Comparison of ENCODE assay signal across 24 cellular contexts in the genomic region with DNA sequence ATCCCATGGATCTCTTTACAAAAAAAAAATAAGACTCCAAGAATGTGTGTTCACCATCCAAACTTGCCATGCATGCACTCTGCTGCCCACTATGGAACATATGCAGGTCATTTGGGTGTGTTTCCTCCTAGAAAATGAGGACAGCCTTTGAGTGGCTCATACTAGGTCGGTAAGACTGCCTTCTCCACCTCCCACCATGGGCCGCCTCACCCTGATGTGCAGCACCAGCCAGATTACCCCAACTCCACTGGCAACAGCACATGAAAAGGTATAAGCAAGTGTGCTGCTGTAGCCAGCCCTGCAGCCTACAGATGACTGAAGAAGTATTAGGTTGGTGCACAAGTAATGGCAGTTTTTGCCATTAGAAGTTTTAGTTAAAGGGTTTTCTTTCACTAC.
A peak's percentile ranks its signal among the peaks of the same experiment; 100 is the strongest.
DNase-seq lines count a peak whose midpoint lies in the region; ATAC-seq and TF ChIP-seq lines count a peak whose summit lies in the region.
"Had no signal": no experiment of that assay in that cellular context is flagged by ENCODE, and none has a peak within 500 bp of the region (broad histone marks: within the 10 kb centered on the region; RNA-seq: fewer than 3 reads in every experiment).

No MANE protein-coding gene starts in this region.

- no peaks in the 10 kb centered on the region for H3K9me3 ChIP-seq in H9 (ENCODE audit: control insufficient read depth, low read depth, low read length)
- H3K9me3 ChIP-seq: spleen, transverse colon had no signal

- no CpG with 5 or more reads among the region's 2 CpGs for WGBS in H9 (ENCODE audit: extremely low coverage, insufficient read length, low lambda C conversion rate)

- no peak overlapping the region for H2AK5ac ChIP-seq in H9 (ENCODE audit: insufficient read length, low read length)

- peak; percentile 25 for DNase-seq in H9
- no peak for DNase-seq in WTC11 (ENCODE audit: low spot score)
- peak; percentile 17 for DNase-seq in iPS-NIHi7 (ENCODE audit: extremely low spot score)
- no peak for DNase-seq in retinal pigment epithelial cell (ENCODE audit: low read depth)
- no peak for DNase-seq in DMS53 (lab: John Stamatoyannopoulos, UW)
- no peak for DNase-seq in amniotic stem cell (lab: John Stamatoyannopoulos, UW)
- DNase-seq: activated CD4-positive, alpha-beta T cell treated with anti-CD3 and anti-CD28 coated beads for 4 hours; activated effector memory CD4-positive, alpha-beta T cell treated with anti-CD3 and anti-CD28 coated beads, Interleukin-2, amount 50 U/mL, for 16 hours; activated naive CD8-positive, alpha-beta T cell treated with anti-CD3 and anti-CD28 coated beads for 36 hours; activated T-cell treated with anti-CD3 and anti-CD28 coated beads, Interleukin-2, amount 50 U/mL, for 1 hour; cerebellar nuclear complex; dorsolateral prefrontal cortex; HFFc6; Kasumi-1; NCI-H1436 treated with DMSO at 0.1 percent for 48 hours; NCI-H2107; NCI-H510A; nucleus accumbens; PC-9; SHP77 treated with DMSO at 0.1 percent for 48 hours; spleen; transverse colon had no signal

- no peak overlapping the region for H2BK12ac ChIP-seq in H9 (ENCODE audit: insufficient read length, low read depth, low read length)

- H3K4me1 ChIP-seq in H9 (ENCODE audit: insufficient read depth, low read length) = peaks cover 6% of the 10 kb centered on the region
- H3K4me1 ChIP-seq: spleen, transverse colon had no signal

- no peaks in the 10 kb centered on the region for H3K27me3 ChIP-seq in H9 (ENCODE audit: insufficient read depth, low read length)
- H3K27me3 ChIP-seq: dorsolateral prefrontal cortex, spleen, transverse colon had no signal

- no peaks in the 10 kb centered on the region for H3K79me2 ChIP-seq in H9 (ENCODE audit: insufficient read depth, low read length)

- H3K9me3 Mint-ChIP-seq in H9 (no peaks in the 10 kb centered on the region), WTC11 (no peaks in the 10 kb centered on the region)
- H3K9me3 Mint-ChIP-seq: activated naive CD8-positive, alpha-beta T cell treated with anti-CD3 and anti-CD28 coated beads for 36 hours; HFFc6 had no signal

- no peak overlapping the region for H3K4me2 ChIP-seq in H9 (ENCODE audit: insufficient read depth, insufficient read length, low read length)
- H3K4me2 ChIP-seq: PC-9 had no signal

- H3K4me3 Mint-ChIP-seq in H9 (peak overlapping the region in 1 of 2 experiments; percentile 12; a peak in 1 of 5 replicates), WTC11 (no peak overlapping the region)
- H3K4me3 Mint-ChIP-seq: activated naive CD8-positive, alpha-beta T cell treated with anti-CD3 and anti-CD28 coated beads for 36 hours; CD14-positive monocyte; HFFc6 had no signal

- no peaks in the 10 kb centered on the region for H4K20me1 ChIP-seq in H9 (ENCODE audit: control insufficient read depth, insufficient read depth, insufficient read length)

- no peaks in the 10 kb centered on the region for H3K23me2 ChIP-seq in H9 (ENCODE audit: insufficient read length, low read depth, low read length, poor library complexity, severe bottlenecking)

- TF ChIP-seq CTCF in H9 (conservative IDR thresholded peaks at IDR 0.05) (no peak), WTC11 (IDR thresholded peaks at IDR 0.05) (no peak), retinal pigment epithelial cell (conservative IDR thresholded peaks at IDR 0.05; ENCODE audit: low read depth, low read length) (peak; percentile 2)

- no peak overlapping the region for H3T11ph ChIP-seq in H9 (ENCODE audit: low read length)

- H3K4me1 Mint-ChIP-seq in H9 (peaks cover 20 to 29% of the 10 kb centered on the region in 2 experiments), WTC11 (peaks cover 19% of the 10 kb centered on the region)
- H3K4me1 Mint-ChIP-seq: activated naive CD8-positive, alpha-beta T cell treated with anti-CD3 and anti-CD28 coated beads for 36 hours had no signal

- no peak overlapping the region for H2BK120ac ChIP-seq in H9 (ENCODE audit: low read depth, low read length, poor library complexity, severe bottlenecking)

- H4K5ac ChIP-seq in H9 (ENCODE audit: insufficient read length, low read depth, low read length) = no peak overlapping the region

- H3K27me3 Mint-ChIP-seq in H9 (ENCODE audit: low read depth) (no peaks in the 10 kb centered on the region), WTC11 (ENCODE audit: low read depth) (no peaks in the 10 kb centered on the region)
- H3K27me3 Mint-ChIP-seq: activated naive CD8-positive, alpha-beta T cell treated with anti-CD3 and anti-CD28 coated beads for 36 hours had no signal

- no peak overlapping the region for H3K14ac ChIP-seq in H9 (ENCODE audit: insufficient read depth, low read length)

- H3K79me1 ChIP-seq in H9 (ENCODE audit: insufficient read depth, low read depth, low read length, poor library complexity, severe bottlenecking) = no peaks in the 10 kb centered on the region

- no peak overlapping the region for H3K23ac ChIP-seq in H9 (ENCODE audit: insufficient read length, low read depth, low read length)

- no peak overlapping the region for H3K27ac ChIP-seq in H9 (ENCODE audit: insufficient read length, low read depth, low read length)
- H3K27ac ChIP-seq: PC-9, spleen, transverse colon had no signal

- H2BK5ac ChIP-seq in H9 (ENCODE audit: insufficient read length, low read length) = no peak overlapping the region

- CTCF ChIA-PET in WTC11 (lab: Charles Lee) = no interaction called here

- H3K4ac ChIP-seq in H9 (ENCODE audit: low read depth, low read length) = no peak overlapping the region

- no peak overlapping the region for H2BK15ac ChIP-seq in H9 (ENCODE audit: low read depth, low read length)

- H2BK20ac ChIP-seq in H9 (ENCODE audit: low read depth, low read length, poor library complexity, severe bottlenecking) = no peak overlapping the region

- H3K9ac ChIP-seq in H9 (ENCODE audit: extremely low read depth, insufficient read length, low read length) = no peak overlapping the region

- ATAC-seq in WTC11 (peak; percentile 35), HG03342 (IDR thresholded peaks at IDR 0.05; ENCODE audit: unreplicated experiment) (no peak)

- no peak overlapping the region for H3K56ac ChIP-seq in H9 (ENCODE audit: insufficient read length, low read depth, low read length)

- H3K18ac ChIP-seq in H9 (ENCODE audit: insufficient read length, low read depth, low read length) = no peak overlapping the region

- H2AFZ ChIP-seq in H9 (ENCODE audit: low read length) = no peak overlapping the region
- H2AFZ ChIP-seq: PC-9 had no signal

- no peak overlapping the region for H4K91ac ChIP-seq in H9 (ENCODE audit: insufficient read length, low read depth, low read length)

- POLR2A ChIA-PET in WTC11 (lab: Charles Lee) = no interaction called here

- H3K36me3 Mint-ChIP-seq in H9 (ENCODE audit: insufficient read depth in 1 of 3, low read depth in 3 of 3) (peaks cover 0 to 2% (median 0%) of the 10 kb centered on the region in 3 experiments; a peak in 1 of 7 replicates), WTC11 (no peaks in the 10 kb centered on the region)

- H4K8ac ChIP-seq in H9 (replicated peaks; ENCODE audit: insufficient read length, low read depth, low read length) = no peak overlapping the region

- H3K27ac Mint-ChIP-seq in H9 (peak overlapping the region in 2 of 3 experiments; percentile 84 to 94; a peak in 3 of 7 replicates), WTC11 (no peak overlapping the region)
- H3K27ac Mint-ChIP-seq: activated naive CD8-positive, alpha-beta T cell treated with anti-CD3 and anti-CD28 coated beads for 36 hours; HFFc6 had no signal

- no peak overlapping the region for H3K4me3 ChIP-seq in retinal pigment epithelial cell (ENCODE audit: low read length)
- H3K4me3 ChIP-seq: dorsolateral prefrontal cortex, PC-9, spleen, transverse colon had no signal

TF ChIP-seq in WTC11, 78 proteins besides CTCF, POLR2A, EP300 and RAD21 (continues in another document):
- TF ChIP-seq, protein P1, sequence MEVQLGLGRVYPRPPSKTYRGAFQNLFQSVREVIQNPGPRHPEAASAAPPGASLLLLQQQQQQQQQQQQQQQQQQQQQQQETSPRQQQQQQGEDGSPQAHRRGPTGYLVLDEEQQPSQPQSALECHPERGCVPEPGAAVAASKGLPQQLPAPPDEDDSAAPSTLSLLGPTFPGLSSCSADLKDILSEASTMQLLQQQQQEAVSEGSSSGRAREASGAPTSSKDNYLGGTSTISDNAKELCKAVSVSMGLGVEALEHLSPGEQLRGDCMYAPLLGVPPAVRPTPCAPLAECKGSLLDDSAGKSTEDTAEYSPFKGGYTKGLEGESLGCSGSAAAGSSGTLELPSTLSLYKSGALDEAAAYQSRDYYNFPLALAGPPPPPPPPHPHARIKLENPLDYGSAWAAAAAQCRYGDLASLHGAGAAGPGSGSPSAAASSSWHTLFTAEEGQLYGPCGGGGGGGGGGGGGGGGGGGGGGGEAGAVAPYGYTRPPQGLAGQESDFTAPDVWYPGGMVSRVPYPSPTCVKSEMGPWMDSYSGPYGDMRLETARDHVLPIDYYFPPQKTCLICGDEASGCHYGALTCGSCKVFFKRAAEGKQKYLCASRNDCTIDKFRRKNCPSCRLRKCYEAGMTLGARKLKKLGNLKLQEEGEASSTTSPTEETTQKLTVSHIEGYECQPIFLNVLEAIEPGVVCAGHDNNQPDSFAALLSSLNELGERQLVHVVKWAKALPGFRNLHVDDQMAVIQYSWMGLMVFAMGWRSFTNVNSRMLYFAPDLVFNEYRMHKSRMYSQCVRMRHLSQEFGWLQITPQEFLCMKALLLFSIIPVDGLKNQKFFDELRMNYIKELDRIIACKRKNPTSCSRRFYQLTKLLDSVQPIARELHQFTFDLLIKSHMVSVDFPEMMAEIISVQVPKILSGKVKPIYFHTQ (CRISPR knock-in tag; IDR thresholded peaks at IDR 0.05) = no peak
- TF ChIP-seq, protein P2, sequence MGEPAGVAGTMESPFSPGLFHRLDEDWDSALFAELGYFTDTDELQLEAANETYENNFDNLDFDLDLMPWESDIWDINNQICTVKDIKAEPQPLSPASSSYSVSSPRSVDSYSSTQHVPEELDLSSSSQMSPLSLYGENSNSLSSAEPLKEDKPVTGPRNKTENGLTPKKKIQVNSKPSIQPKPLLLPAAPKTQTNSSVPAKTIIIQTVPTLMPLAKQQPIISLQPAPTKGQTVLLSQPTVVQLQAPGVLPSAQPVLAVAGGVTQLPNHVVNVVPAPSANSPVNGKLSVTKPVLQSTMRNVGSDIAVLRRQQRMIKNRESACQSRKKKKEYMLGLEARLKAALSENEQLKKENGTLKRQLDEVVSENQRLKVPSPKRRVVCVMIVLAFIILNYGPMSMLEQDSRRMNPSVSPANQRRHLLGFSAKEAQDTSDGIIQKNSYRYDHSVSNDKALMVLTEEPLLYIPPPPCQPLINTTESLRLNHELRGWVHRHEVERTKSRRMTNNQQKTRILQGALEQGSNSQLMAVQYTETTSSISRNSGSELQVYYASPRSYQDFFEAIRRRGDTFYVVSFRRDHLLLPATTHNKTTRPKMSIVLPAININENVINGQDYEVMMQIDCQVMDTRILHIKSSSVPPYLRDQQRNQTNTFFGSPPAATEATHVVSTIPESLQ (CRISPR knock-in tag; IDR thresholded peaks at IDR 0.05) = no peak

Comparison
In these comparisons a context has a peak if more than half of its experiments do, and no peak if none do; other contexts are left out.
1. DNase-seq: peak in H9 (single experiment) and iPS-NIHi7 (single experiment); none in WTC11 (single experiment), retinal pigment epithelial cell (single experiment), DMS53 (single experiment) and amniotic stem cell (single experiment).